ENCODE assay signal across 20 cellular contexts in the genomic region with DNA sequence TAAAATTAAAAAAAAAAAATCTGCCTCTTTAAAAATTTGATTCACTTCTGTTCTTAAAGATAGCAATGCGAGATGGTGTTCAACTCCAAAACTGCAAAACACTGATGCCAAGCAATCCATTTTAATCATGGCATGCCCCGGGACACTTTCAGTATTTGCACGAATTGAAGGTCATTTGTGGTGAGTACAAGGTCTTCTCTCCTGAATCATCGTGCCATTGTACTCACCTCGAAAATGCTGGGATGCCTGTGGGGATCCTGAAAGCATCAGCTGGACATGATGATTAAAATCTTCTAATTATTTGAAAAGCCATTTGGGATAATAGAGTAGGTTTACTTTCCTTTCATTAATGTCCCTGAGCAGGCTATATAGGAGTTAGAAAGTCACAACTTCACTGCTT.
A peak's percentile ranks its signal among the peaks of the same experiment; 100 is the strongest.
DNase-seq lines count a peak whose midpoint lies in the region; ATAC-seq, FAIRE-seq and TF ChIP-seq lines count a peak whose summit lies in the region.
"Had no signal": no experiment of that assay in that cellular context is flagged by ENCODE, and none has a peak within 500 bp of the region (broad histone marks: within the 10 kb centered on the region; RNA-seq: fewer than 3 reads in every experiment).

No MANE protein-coding gene starts in this region.

- POLR2A ChIA-PET in WTC11 (lab: Charles Lee) = no interaction called here

- H3K27me3 Mint-ChIP-seq in WTC11 (ENCODE audit: low read depth) = no peaks in the 10 kb centered on the region
- H3K27me3 Mint-ChIP-seq in stimulated activated naive B cell treated with anti-CD40 and anti-IgM and Interleukin-4, amounts not matched to agents 10 μg/mL and 1 μg/mL and 100 μg/mL, for 72 hours = no peaks in the 10 kb centered on the region
- H3K27me3 Mint-ChIP-seq: IgD-negative memory B cell had no signal

- in situ Hi-C loops in mammary epithelial cell (cut with MboI; ENCODE audit: low sequenced_read_pairs in 2 of 2) = no loop called here

- no peaks in the 10 kb centered on the region for H4K20me1 ChIP-seq in mammary epithelial cell (ENCODE audit: insufficient read depth, low read length)

- H3K4me2 ChIP-seq in mammary epithelial cell (ENCODE audit: insufficient read depth, low read depth, low read length) = peak overlapping the region; percentile 41
- H3K4me2 ChIP-seq: hepatocyte, PC-9 had no signal

- DNase-seq in Daoy (ENCODE audit: low read depth) (peak; percentile 22), M059J (ENCODE audit: low read depth) (peak; percentile 84), mammary epithelial cell (peak; percentile 31), renal cortical epithelial cell (ENCODE audit: low read depth) (peak; percentile 36), WTC11 (ENCODE audit: low spot score) (no peak), RCC 7860 (ENCODE audit: low spot score) (no peak)
- no peak for DNase-seq in stimulated activated naive B cell treated with anti-CD40 and anti-IgM and Interleukin-4, amounts not matched to agents 10 μg/mL and 1 μg/mL and 100 μg/mL, for 72 hours
- DNase-seq: activated CD4-positive, alpha-beta T cell treated with anti-CD3 and anti-CD28 coated beads, Interleukin-2, amount 50 U/mL, for 4 hours; activated T-cell treated with anti-CD3 and anti-CD28 coated beads, Interleukin-2, amount 50 U/mL, for 1 hour; Caco-2; esophagus squamous epithelium; GDM1; NCI-H526; PC-9; stimulated activated CD4-positive, alpha-beta T cell treated with anti-CD3 and anti-CD28 coated beads, Interleukin-4, amount 100 ng/mL, for 1 hour had no signal

- ATAC-seq in WTC11 (no peak), GM18909 (IDR thresholded peaks at IDR 0.05; ENCODE audit: poor library complexity, unreplicated experiment) (no peak)
- no peak for ATAC-seq in stimulated activated naive B cell treated with anti-CD40 and anti-IgM and Interleukin-4, amounts not matched to agents 10 μg/mL and 1 μg/mL and 100 μg/mL, for 72 hours (replicated peaks)
- ATAC-seq: activated naive CD4-positive, alpha-beta T cell treated with anti-CD3 and anti-CD28 coated beads, Interleukin-2, amount 50 U/mL, for 72 hours had no signal

- no peak overlapping the region for H3K4me3 ChIP-seq in mammary epithelial cell (replicated peaks in 1 of 3; ENCODE audit: insufficient read depth in 1 of 3, low read depth in 2 of 3, low read length in 3 of 3)
- H3K4me3 ChIP-seq: esophagus squamous epithelium, hepatocyte, PC-9 had no signal

- peaks cover 6% of the 10 kb centered on the region for H3K4me1 ChIP-seq in mammary epithelial cell (ENCODE audit: insufficient read depth, low read length)
- H3K4me1 ChIP-seq: esophagus squamous epithelium had no signal

- intact Hi-C loops in mammary epithelial cell (cut with micrococcal nuclease) = no loop called here

- H2AFZ ChIP-seq in mammary epithelial cell (ENCODE audit: low read depth, low read length) = no peak overlapping the region
- H2AFZ ChIP-seq: hepatocyte, PC-9 had no signal

- dilution Hi-C loops in mammary epithelial cell (cut with HindIII; ENCODE audit: low sequenced_read_pairs) = no loop called here

- no TSS peak for BruUV-seq in mammary epithelial cell (replicated peaks; lab: Mats Ljungman, UMichigan)

- H3K36me3 ChIP-seq in mammary epithelial cell (ENCODE audit: insufficient read depth, low read length) = no peaks in the 10 kb centered on the region
- H3K36me3 ChIP-seq: esophagus squamous epithelium had no signal

- no peaks in the 10 kb centered on the region for H3K36me3 Mint-ChIP-seq in WTC11
- H3K36me3 Mint-ChIP-seq in stimulated activated naive B cell treated with anti-CD40 and anti-IgM and Interleukin-4, amounts not matched to agents 10 μg/mL and 1 μg/mL and 100 μg/mL, for 72 hours = no peaks in the 10 kb centered on the region
- H3K36me3 Mint-ChIP-seq: activated naive CD4-positive, alpha-beta T cell treated with anti-CD3 and anti-CD28 coated beads, Interleukin-2, amount 50 U/mL, for 72 hours; IgD-negative memory B cell had no signal

- H3K4me1 Mint-ChIP-seq in WTC11 = no peaks in the 10 kb centered on the region
- H3K4me1 Mint-ChIP-seq in stimulated activated naive B cell treated with anti-CD40 and anti-IgM and Interleukin-4, amounts not matched to agents 10 μg/mL and 1 μg/mL and 100 μg/mL, for 72 hours = no peaks in the 10 kb centered on the region
- H3K4me1 Mint-ChIP-seq: IgD-negative memory B cell had no signal

- no peaks in the 10 kb centered on the region for H3K9me3 ChIP-seq in mammary epithelial cell (replicated peaks; ENCODE audit: insufficient read depth, low read length)
- H3K9me3 ChIP-seq: Caco-2, esophagus squamous epithelium had no signal

- H3K4me3 Mint-ChIP-seq in WTC11 = no peak overlapping the region
- H3K4me3 Mint-ChIP-seq in stimulated activated naive B cell treated with anti-CD40 and anti-IgM and Interleukin-4, amounts not matched to agents 10 μg/mL and 1 μg/mL and 100 μg/mL, for 72 hours = no peak overlapping the region
- H3K4me3 Mint-ChIP-seq: IgD-negative memory B cell had no signal

- no peak for FAIRE-seq in RCC 7860 (lab: Jason Lieb, UNC)
- FAIRE-seq: bronchial epithelial cell had no signal

- no peaks in the 10 kb centered on the region for H3K79me2 ChIP-seq in mammary epithelial cell (ENCODE audit: insufficient read depth, low read length)
- H3K79me2 ChIP-seq: hepatocyte had no signal

- H3K9me3 Mint-ChIP-seq in WTC11 = no peaks in the 10 kb centered on the region
- H3K9me3 Mint-ChIP-seq in stimulated activated naive B cell treated with anti-CD40 and anti-IgM and Interleukin-4, amounts not matched to agents 10 μg/mL and 1 μg/mL and 100 μg/mL, for 72 hours = peaks cover 0 to 1% of the 10 kb centered on the region in 2 donors
- H3K9me3 Mint-ChIP-seq: activated naive CD4-positive, alpha-beta T cell treated with anti-CD3 and anti-CD28 coated beads, Interleukin-2, amount 50 U/mL, for 72 hours had no signal

- no peaks in the 10 kb centered on the region for H3K27me3 ChIP-seq in mammary epithelial cell (ENCODE audit: insufficient read depth, low read length)
- H3K27me3 ChIP-seq: esophagus squamous epithelium, hepatocyte had no signal

- CTCF ChIA-PET in mammary epithelial cell (lab: Charles Lee; ENCODE audit: low non-redundant PET) (no interaction called here), WTC11 (lab: Charles Lee) (no interaction called here)

- H3K27ac Mint-ChIP-seq in WTC11 = no peak overlapping the region
- no peak overlapping the region for H3K27ac Mint-ChIP-seq in stimulated activated naive B cell treated with anti-CD40 and anti-IgM and Interleukin-4, amounts not matched to agents 10 μg/mL and 1 μg/mL and 100 μg/mL, for 72 hours
- H3K27ac Mint-ChIP-seq: activated naive CD4-positive, alpha-beta T cell treated with anti-CD3 and anti-CD28 coated beads, Interleukin-2, amount 50 U/mL, for 72 hours; IgD-negative memory B cell had no signal

- TF ChIP-seq CTCF in mammary epithelial cell (conservative IDR thresholded peaks at IDR 0.05 in 1 of 2, IDR thresholded peaks at IDR 0.05 in 1 of 2; ENCODE audit: extremely low read depth in 1 of 2, insufficient read depth in 1 of 2, low read depth in 1 of 2, low read length in 2 of 2) = no peak
- no peak for TF ChIP-seq CTCF in WTC11 (IDR thresholded peaks at IDR 0.05)

- 6% methylated on average over 5 of the region's 5 CpGs for WGBS in mammary epithelial cell (ENCODE audit: low coverage, missing lambda C conversion rate)

- no peak overlapping the region for H3K27ac ChIP-seq in mammary epithelial cell (ENCODE audit: insufficient read depth, low read depth, low read length)
- H3K27ac ChIP-seq: esophagus squamous epithelium, hepatocyte, PC-9 had no signal

- no peak overlapping the region for H3K9ac ChIP-seq in mammary epithelial cell (ENCODE audit: insufficient read depth, low read length)

TF ChIP-seq in WTC11, 78 proteins besides CTCF, POLR2A, EP300 and RAD21:
- no peak for TF ChIP-seq ZNF232 (CRISPR knock-in tag; IDR thresholded peaks at IDR 0.05)
- TF ChIP-seq, protein P1, sequence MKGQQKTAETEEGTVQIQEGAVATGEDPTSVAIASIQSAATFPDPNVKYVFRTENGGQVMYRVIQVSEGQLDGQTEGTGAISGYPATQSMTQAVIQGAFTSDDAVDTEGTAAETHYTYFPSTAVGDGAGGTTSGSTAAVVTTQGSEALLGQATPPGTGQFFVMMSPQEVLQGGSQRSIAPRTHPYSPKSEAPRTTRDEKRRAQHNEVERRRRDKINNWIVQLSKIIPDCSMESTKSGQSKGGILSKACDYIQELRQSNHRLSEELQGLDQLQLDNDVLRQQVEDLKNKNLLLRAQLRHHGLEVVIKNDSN (CRISPR knock-in tag; IDR thresholded peaks at IDR 0.05) = no peak
- TF ChIP-seq, protein P2, sequence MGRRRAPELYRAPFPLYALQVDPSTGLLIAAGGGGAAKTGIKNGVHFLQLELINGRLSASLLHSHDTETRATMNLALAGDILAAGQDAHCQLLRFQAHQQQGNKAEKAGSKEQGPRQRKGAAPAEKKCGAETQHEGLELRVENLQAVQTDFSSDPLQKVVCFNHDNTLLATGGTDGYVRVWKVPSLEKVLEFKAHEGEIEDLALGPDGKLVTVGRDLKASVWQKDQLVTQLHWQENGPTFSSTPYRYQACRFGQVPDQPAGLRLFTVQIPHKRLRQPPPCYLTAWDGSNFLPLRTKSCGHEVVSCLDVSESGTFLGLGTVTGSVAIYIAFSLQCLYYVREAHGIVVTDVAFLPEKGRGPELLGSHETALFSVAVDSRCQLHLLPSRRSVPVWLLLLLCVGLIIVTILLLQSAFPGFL (CRISPR knock-in tag; IDR thresholded peaks at IDR 0.05; ENCODE audit: borderline replicate concordance) = no peak

Comparison
In these comparisons a context has a peak if more than half of its experiments do, and no peak if none do; other contexts are left out.
1. DNase-seq: peak in Daoy (single experiment), M059J (single experiment), mammary epithelial cell (single experiment) and renal cortical epithelial cell (single experiment); none in WTC11 (single experiment), RCC 7860 (single experiment) and stimulated activated naive B cell treated with anti-CD40 and anti-IgM and Interleukin-4, amounts not matched to agents 10 μg/mL and 1 μg/mL and 100 μg/mL, for 72 hours (single experiment).